In the genomic region with DNA sequence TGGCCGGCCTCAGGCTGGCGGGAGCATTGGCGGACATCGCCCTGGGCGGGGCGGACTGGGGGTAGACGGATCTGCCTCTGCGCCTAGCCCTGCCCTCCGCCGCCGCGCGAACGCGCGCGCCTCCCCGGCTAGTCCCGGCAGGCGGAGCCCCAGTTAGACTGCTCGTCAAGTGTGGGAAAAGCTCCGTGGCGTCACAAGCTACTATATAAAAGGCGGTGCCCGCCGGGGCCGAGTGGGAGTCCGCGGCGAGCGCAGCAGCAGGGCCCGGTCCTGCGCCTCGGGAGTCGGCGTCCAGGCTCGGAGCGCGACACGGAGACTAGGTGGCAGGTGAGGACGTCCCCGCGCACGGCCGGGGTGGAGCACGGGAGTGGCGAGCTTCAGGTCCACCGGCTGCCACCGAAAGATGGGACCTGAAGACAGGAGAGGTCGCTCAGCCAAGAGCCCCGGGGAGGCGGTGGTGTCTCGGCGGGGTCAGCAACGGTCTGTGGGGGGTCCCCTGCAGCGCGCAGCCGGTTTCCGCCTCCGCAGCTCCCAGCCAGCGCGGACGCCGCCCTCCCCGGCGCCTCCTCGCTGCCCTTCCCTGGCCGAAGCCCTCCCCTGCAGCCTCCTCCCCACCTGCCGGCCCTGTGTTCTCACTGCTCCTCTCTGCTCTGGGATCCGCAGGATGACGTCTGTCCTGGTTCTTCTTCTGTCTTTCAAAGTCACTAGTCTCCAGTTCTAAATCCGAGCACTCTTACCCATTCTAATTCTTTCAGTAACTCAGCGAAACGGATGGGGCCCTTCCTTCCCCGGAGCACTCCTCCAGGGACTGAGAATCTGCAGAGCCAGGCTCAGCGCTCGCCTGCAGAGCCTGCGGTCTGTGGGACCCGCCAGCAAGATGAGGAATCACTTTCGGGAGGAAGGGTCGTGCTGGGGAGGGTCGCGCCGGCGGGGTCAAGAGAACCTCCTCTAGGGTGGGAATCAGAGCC, we compare ENCODE assay signal across 8 cellular contexts. TPM values are rescaled to one million over a fixed set of nuclear protein-coding genes. Genes with fewer than 3 reads are reported as not detected.
DNase-seq lines count a peak whose midpoint lies in the region; ATAC-seq and TF ChIP-seq lines count a peak whose summit lies in the region.

No MANE protein-coding gene starts in this region.

- no peaks in the 10 kb centered on the region for H3K9me2 ChIP-seq in GM23338 (ENCODE audit: insufficient read depth)

- peak overlapping the region; percentile 93 for H2AFZ ChIP-seq in GM23338

- peak overlapping the region; percentile 83 for H3K4me3 Mint-ChIP-seq in GM23338

- TF ChIP-seq POLR2A in suprapubic skin (IDR thresholded peaks at IDR 0.05): peak; percentile 96

- TF ChIP-seq CTCF in GM23338 (conservative IDR thresholded peaks at IDR 0.05; ENCODE audit: low read depth in 2 of 2) (no peak), suprapubic skin (IDR thresholded peaks at IDR 0.05) (no peak)

- no peaks in the 10 kb centered on the region; the same call in 1 of the 2 replicates for H3K9me3 ChIP-seq in SK-N-MC (ENCODE audit: low read depth, low read length)
- no peaks in the 10 kb centered on the region for H3K9me3 ChIP-seq in suprapubic skin

- no peak overlapping the region for H3K9ac ChIP-seq in SK-N-MC (ENCODE audit: insufficient read length)

- H3K4me3 ChIP-seq in GM23338: peak overlapping the region; percentile 86
- peak overlapping the region; percentile 82 for H3K4me3 ChIP-seq in SK-N-MC
- peak overlapping the region; percentile 90 for H3K4me3 ChIP-seq in suprapubic skin

- H3K36me3 Mint-ChIP-seq in GM23338 (ENCODE audit: low read depth): peaks cover 24% of the 10 kb centered on the region

- ATAC-seq in GM23338: peak; percentile 84

- H3K4me1 ChIP-seq in GM23338 (ENCODE audit: insufficient read depth) (peaks cover 6% of the 10 kb centered on the region; the same call in 1 of the 2 replicates), suprapubic skin (peaks cover 37% of the 10 kb centered on the region)

- 0 out of 2 replicates have a peak, but pooled peaks cover 3% of the 10 kb centered on the region for H4K20me1 ChIP-seq in GM23338 (replicated peaks; ENCODE audit: insufficient read depth)

- peaks cover 26% of the 10 kb centered on the region for H3K27me3 Mint-ChIP-seq in GM23338 (ENCODE audit: insufficient read depth, low read depth, poor library complexity)

- DNase-seq in ELF-1 (ENCODE audit: low read depth, low spot score) (peak; percentile 89), GM23338 (ENCODE audit: low spot score) (peak; percentile 85), M059J (ENCODE audit: low read depth) (peak; percentile 95), SK-N-MC (ENCODE audit: low read depth, low spot score) (no peak), germinal center (ENCODE audit: low spot score) (peak; percentile 83), occipital lobe (lab: John Stamatoyannopoulos, UW) (peak; percentile 91), suprapubic skin (ENCODE audit: low spot score in 2 of 2) (peak; percentile 97)
- peak; percentile 88 for DNase-seq in activated naive CD4-positive, alpha-beta T cell treated with anti-CD3 and anti-CD28 coated beads, Interleukin-2, amount 50 U/mL, for 16 hours

- H3K27me3 ChIP-seq in GM23338 (ENCODE audit: insufficient read depth) (no peaks in the 10 kb centered on the region), suprapubic skin (no peaks in the 10 kb centered on the region)

- H3K36me3 ChIP-seq in GM23338 (ENCODE audit: insufficient read depth) (no peaks in the 10 kb centered on the region), SK-N-MC (ENCODE audit: insufficient read depth, low read length) (no peaks in the 10 kb centered on the region), suprapubic skin (no peaks in the 10 kb centered on the region)

- H3K4me1 Mint-ChIP-seq in GM23338: peaks cover 9% of the 10 kb centered on the region

- H3K27ac Mint-ChIP-seq in GM23338: no peak overlapping the region

- peak overlapping the region; percentile 90 for H3K4me2 ChIP-seq in GM23338

- peaks cover 11% of the 10 kb centered on the region for H3K79me2 ChIP-seq in GM23338 (replicated peaks; ENCODE audit: insufficient read depth)

- no peak for TF ChIP-seq EP300 in suprapubic skin (IDR thresholded peaks at IDR 0.05)

- H3K27ac ChIP-seq in GM23338 (ENCODE audit: low read depth): peak overlapping the region; percentile 78
- H3K27ac ChIP-seq in SK-N-MC: no peak overlapping the region
- H3K27ac ChIP-seq in suprapubic skin: peak overlapping the region; percentile 93

- peaks cover 4% of the 10 kb centered on the region for H3F3A ChIP-seq in GM23338 (replicated peaks; ENCODE audit: low read depth)

- WGBS in suprapubic skin: 2% methylated on average over 38 of the region's 85 CpGs

- H3K9me3 Mint-ChIP-seq in GM23338: peaks cover 33% of the 10 kb centered on the region

TF ChIP-seq in GM23338, 12 proteins besides CTCF, POLR2A, EP300 and RAD21:
- peak; percentile 3; the same call in 1 of the 2 replicates for TF ChIP-seq CREB1 (CRISPR knock-in tag; IDR thresholded peaks at IDR 0.05; ENCODE audit: low read depth)
- TF ChIP-seq POLR2AphosphoS5 (IDR thresholded peaks at IDR 0.05; ENCODE audit: low read depth): peak; percentile 32; the same call in 1 of the 2 replicates
- no peak for TF ChIP-seq ZNF331 (CRISPR knock-in tag; IDR thresholded peaks at IDR 0.05; ENCODE audit: low read depth)

RNA-seq across cellular contexts. Expression of a gene that starts 4.3 kb away (rescaled TPM):
- total RNA-seq in GM23338 (2014; rRNA removed; shearing (Covaris generic)): 16.7 and 19.4 TPM in 2 replicates
- polyA plus RNA-seq in GM23338 (2016; fragmentation: Nextera tagmentation; extraction: Ambion mirVana): 4.9 and 5.7 TPM in 2 replicates
- 26.5 and 43.6 TPM in 2 replicates for total RNA-seq in M059J (2014; rRNA removed; shearing (Covaris generic))
- total RNA-seq in occipital lobe (5.3 TPM), suprapubic skin (10 to 100 TPM; 25.6 to 37.6 (median 32.2) TPM)

RNA-seq across cellular contexts. Expression of a gene that starts 54.5 kb away (rescaled TPM):
- total RNA-seq in GM23338 (2014; rRNA removed; shearing (Covaris generic)): 22.8 and 29.2 TPM in 2 replicates
- 38.4 and 45.5 TPM in 2 replicates for polyA plus RNA-seq in GM23338 (2016; fragmentation: Nextera tagmentation; extraction: Ambion mirVana)
- total RNA-seq in M059J (2014; rRNA removed; shearing (Covaris generic)): 11.6 and 19.7 TPM in 2 replicates
- 18.9 TPM for total RNA-seq in occipital lobe
- total RNA-seq in suprapubic skin: 10 to 100 TPM; 16.1 to 24.5 (median 20.3) TPM
